1 cellular context compared by ENCODE assay signal in the genomic region with DNA sequence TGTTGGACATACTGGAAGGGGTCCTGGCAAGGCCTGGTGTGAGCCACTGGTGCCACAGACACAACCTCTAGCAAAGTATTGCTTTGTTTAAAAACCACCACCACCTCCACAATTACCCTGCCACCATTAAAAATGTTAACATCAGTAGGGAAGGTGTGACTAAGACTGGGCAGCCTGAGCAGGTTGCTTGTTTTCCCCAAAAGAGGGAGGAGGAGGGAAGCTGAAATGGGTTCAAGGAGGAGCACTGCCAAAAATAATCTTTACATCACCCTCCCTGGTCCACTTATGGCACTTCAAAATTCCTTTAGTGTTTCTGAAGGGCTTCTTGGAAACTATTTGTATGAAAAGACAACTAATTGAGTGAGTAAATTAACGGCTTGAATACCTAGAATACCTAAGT.
TF ChIP-seq lines count a peak whose summit lies in the region.

No MANE protein-coding gene starts in this region.

TF ChIP-seq in H1, 55 proteins besides CTCF, POLR2A, EP300 and RAD21:
- no peak for TF ChIP-seq USF2 (IDR thresholded peaks at IDR 0.05; ENCODE audit: low read length)
